Comparison of ENCODE assay signal across 1 cellular context in the genomic region with DNA sequence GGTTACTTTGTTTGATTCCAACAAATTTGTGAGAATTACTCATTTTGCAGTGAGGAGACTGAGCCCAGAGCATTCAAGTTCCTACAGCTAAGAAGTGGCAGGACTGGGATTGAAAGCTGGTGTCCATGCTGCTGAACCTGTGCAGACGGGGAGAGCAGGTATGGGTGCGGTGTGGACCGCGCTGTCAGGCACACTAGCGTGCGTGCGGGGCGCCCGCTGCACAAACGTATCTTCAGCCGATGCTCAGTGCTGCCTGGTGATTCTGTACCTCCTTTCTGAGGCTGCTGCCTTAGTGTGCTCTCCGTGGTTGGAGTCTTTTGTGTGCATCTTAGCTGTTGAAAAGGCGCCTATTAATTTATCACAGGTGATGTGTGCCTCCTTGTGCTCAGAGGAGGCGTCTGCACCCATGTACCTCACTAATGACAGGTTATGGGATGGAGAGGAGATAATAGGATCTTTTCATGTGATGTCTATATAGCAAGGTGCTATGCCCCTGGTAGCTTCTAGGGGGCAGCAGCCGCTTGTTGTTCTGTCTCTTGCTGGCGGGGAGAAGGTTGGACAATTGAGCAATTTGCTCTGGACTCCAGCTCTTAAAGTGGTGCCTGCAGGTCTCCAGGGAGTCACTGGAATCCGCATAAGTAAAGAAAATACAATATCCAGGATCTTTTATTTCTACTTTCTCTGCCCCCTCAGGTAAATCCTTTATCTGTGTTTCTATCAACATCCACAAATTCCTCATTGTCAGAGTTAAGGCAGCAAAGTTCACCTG.
TF ChIP-seq lines count a peak whose summit lies in the region.

No MANE protein-coding gene starts in this region.

TF ChIP-seq in HEK293, 187 proteins besides CTCF, POLR2A, EP300 and RAD21 (continued from another document):
- TF ChIP-seq, protein P1, sequence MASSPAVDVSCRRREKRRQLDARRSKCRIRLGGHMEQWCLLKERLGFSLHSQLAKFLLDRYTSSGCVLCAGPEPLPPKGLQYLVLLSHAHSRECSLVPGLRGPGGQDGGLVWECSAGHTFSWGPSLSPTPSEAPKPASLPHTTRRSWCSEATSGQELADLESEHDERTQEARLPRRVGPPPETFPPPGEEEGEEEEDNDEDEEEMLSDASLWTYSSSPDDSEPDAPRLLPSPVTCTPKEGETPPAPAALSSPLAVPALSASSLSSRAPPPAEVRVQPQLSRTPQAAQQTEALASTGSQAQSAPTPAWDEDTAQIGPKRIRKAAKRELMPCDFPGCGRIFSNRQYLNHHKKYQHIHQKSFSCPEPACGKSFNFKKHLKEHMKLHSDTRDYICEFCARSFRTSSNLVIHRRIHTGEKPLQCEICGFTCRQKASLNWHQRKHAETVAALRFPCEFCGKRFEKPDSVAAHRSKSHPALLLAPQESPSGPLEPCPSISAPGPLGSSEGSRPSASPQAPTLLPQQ (tag by site-specific recombination; IDR thresholded peaks at IDR 0.05), result peak; percentile 94
- peak; percentile 96 for TF ChIP-seq SP7 (tag by site-specific recombination; IDR thresholded peaks at IDR 0.05)
- no peak for TF ChIP-seq HOXC10 (CRISPR knock-in tag; IDR thresholded peaks at IDR 0.05)
- no peak for TF ChIP-seq ZNF792 (tag by site-specific recombination; IDR thresholded peaks at IDR 0.05)
- no peak for TF ChIP-seq YY1 (tag by site-specific recombination; IDR thresholded peaks at IDR 0.05)
- TF ChIP-seq, protein P2, sequence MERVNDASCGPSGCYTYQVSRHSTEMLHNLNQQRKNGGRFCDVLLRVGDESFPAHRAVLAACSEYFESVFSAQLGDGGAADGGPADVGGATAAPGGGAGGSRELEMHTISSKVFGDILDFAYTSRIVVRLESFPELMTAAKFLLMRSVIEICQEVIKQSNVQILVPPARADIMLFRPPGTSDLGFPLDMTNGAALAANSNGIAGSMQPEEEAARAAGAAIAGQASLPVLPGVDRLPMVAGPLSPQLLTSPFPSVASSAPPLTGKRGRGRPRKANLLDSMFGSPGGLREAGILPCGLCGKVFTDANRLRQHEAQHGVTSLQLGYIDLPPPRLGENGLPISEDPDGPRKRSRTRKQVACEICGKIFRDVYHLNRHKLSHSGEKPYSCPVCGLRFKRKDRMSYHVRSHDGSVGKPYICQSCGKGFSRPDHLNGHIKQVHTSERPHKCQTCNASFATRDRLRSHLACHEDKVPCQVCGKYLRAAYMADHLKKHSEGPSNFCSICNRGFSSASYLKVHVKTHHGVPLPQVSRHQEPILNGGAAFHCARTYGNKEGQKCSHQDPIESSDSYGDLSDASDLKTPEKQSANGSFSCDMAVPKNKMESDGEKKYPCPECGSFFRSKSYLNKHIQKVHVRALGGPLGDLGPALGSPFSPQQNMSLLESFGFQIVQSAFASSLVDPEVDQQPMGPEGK (tag by site-specific recombination; IDR thresholded peaks at IDR 0.05), result peak; percentile 45
- no peak for TF ChIP-seq GLI4 (tag by site-specific recombination; IDR thresholded peaks at IDR 0.05)
- no peak for TF ChIP-seq ZFHX2 (tag by site-specific recombination; conservative IDR thresholded peaks at IDR 0.05)
- TF ChIP-seq ZSCAN16 (tag by site-specific recombination; IDR thresholded peaks at IDR 0.05), result no peak
- no peak for TF ChIP-seq ZNF248 (tag by site-specific recombination; IDR thresholded peaks at IDR 0.05)
- TF ChIP-seq, protein P3, sequence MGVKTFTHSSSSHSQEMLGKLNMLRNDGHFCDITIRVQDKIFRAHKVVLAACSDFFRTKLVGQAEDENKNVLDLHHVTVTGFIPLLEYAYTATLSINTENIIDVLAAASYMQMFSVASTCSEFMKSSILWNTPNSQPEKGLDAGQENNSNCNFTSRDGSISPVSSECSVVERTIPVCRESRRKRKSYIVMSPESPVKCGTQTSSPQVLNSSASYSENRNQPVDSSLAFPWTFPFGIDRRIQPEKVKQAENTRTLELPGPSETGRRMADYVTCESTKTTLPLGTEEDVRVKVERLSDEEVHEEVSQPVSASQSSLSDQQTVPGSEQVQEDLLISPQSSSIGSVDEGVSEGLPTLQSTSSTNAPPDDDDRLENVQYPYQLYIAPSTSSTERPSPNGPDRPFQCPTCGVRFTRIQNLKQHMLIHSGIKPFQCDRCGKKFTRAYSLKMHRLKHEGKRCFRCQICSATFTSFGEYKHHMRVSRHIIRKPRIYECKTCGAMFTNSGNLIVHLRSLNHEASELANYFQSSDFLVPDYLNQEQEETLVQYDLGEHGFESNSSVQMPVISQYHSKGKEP (tag by site-specific recombination; IDR thresholded peaks at IDR 0.05), result no peak
- TF ChIP-seq ZNF660 (tag by site-specific recombination; IDR thresholded peaks at IDR 0.05), result peak; percentile 75; the same call in 1 of the 2 replicates
- no peak for TF ChIP-seq GLIS2 (tag by site-specific recombination; IDR thresholded peaks at IDR 0.05)
- TF ChIP-seq, protein P4, sequence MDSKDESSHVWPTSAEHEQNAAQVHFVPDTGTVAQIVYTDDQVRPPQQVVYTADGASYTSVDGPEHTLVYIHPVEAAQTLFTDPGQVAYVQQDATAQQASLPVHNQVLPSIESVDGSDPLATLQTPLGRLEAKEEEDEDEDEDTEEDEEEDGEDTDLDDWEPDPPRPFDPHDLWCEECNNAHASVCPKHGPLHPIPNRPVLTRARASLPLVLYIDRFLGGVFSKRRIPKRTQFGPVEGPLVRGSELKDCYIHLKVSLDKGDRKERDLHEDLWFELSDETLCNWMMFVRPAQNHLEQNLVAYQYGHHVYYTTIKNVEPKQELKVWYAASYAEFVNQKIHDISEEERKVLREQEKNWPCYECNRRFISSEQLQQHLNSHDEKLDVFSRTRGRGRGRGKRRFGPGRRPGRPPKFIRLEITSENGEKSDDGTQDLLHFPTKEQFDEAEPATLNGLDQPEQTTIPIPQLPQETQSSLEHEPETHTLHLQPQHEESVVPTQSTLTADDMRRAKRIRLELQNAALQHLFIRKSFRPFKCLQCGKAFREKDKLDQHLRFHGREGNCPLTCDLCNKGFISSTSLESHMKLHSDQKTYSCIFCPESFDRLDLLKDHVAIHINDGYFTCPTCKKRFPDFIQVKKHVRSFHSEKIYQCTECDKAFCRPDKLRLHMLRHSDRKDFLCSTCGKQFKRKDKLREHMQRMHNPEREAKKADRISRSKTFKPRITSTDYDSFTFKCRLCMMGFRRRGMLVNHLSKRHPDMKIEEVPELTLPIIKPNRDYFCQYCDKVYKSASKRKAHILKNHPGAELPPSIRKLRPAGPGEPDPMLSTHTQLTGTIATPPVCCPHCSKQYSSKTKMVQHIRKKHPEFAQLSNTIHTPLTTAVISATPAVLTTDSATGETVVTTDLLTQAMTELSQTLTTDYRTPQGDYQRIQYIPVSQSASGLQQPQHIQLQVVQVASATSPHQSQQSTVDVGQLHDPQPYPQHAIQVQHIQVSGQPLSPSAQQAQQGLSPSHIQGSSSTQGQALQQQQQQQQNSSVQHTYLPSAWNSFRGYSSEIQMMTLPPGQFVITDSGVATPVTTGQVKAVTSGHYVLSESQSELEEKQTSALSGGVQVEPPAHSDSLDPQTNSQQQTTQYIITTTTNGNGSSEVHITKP (tag by site-specific recombination; IDR thresholded peaks at IDR 0.05), result no peak
- no peak for TF ChIP-seq ZNF560 (tag by site-specific recombination; IDR thresholded peaks at IDR 0.05; ENCODE audit: borderline replicate concordance)
- TF ChIP-seq HOXD13 (CRISPR knock-in tag; IDR thresholded peaks at IDR 0.05; ENCODE audit: borderline replicate concordance), result no peak
- TF ChIP-seq KLF8 (tag by site-specific recombination; IDR thresholded peaks at IDR 0.05), result no peak
- TF ChIP-seq, protein P5, sequence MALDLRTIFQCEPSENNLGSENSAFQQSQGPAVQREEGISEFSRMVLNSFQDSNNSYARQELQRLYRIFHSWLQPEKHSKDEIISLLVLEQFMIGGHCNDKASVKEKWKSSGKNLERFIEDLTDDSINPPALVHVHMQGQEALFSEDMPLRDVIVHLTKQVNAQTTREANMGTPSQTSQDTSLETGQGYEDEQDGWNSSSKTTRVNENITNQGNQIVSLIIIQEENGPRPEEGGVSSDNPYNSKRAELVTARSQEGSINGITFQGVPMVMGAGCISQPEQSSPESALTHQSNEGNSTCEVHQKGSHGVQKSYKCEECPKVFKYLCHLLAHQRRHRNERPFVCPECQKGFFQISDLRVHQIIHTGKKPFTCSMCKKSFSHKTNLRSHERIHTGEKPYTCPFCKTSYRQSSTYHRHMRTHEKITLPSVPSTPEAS (tag by site-specific recombination; IDR thresholded peaks at IDR 0.05), result no peak
- TF ChIP-seq, protein P6, sequence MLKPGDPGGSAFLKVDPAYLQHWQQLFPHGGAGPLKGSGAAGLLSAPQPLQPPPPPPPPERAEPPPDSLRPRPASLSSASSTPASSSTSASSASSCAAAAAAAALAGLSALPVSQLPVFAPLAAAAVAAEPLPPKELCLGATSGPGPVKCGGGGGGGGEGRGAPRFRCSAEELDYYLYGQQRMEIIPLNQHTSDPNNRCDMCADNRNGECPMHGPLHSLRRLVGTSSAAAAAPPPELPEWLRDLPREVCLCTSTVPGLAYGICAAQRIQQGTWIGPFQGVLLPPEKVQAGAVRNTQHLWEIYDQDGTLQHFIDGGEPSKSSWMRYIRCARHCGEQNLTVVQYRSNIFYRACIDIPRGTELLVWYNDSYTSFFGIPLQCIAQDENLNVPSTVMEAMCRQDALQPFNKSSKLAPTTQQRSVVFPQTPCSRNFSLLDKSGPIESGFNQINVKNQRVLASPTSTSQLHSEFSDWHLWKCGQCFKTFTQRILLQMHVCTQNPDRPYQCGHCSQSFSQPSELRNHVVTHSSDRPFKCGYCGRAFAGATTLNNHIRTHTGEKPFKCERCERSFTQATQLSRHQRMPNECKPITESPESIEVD (tag by site-specific recombination; IDR thresholded peaks at IDR 0.05), result peak; percentile 76
- TF ChIP-seq ZBTB17 (tag by site-specific recombination; IDR thresholded peaks at IDR 0.05), result peak; percentile 55
- no peak for TF ChIP-seq ZNF169 (tag by site-specific recombination; IDR thresholded peaks at IDR 0.05)
- TF ChIP-seq ZNF184 (tag by site-specific recombination; IDR thresholded peaks at IDR 0.05), result no peak
- TF ChIP-seq ZBTB48 (tag by site-specific recombination; IDR thresholded peaks at IDR 0.05), result no peak
